In the genomic region with DNA sequence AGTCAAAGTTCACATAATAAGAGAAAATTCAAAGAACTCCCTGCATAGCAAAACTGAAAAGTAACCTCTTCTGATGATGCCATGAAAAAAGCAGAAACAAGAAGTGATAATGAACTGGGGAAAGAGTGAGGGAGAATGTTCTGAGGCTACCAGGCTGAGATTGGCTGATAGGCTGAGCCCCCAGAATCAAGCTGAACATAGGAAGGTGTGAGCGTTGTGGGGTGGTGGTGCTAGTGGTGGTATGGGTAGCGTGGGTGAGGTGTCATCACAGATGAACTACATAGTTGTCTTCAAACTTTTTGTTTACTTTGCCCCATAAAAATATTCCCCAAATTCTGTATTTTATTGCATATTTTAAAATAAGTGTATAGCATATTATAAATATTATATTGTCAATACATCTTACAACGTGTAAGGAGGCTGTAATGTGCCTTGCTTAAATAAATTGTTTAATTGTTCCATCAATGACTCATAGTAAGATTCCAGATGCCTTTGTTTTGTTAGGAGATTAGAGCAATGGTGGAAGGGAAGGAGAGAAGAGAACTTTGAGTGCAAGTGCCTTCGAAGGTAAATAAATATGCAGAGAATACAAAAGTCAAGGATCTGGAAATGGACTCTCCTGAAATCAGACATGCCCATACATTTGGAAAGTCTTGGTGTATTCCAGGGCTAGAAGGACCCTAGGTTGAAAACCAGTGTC, we compare ENCODE assay signal across 17 cellular contexts. TPM values are rescaled to one million over a fixed set of nuclear protein-coding genes. Genes with fewer than 3 reads are reported as not detected.
A peak's percentile ranks its signal among the peaks of the same experiment; 100 is the strongest.
DNase-seq lines count a peak whose midpoint lies in the region; ATAC-seq lines count a peak whose summit lies in the region.
"Had no signal": no experiment of that assay in that cellular context is flagged by ENCODE, and none has a peak within 500 bp of the region (broad histone marks: within the 10 kb centered on the region; RNA-seq: fewer than 3 reads in every experiment).

No MANE protein-coding gene starts in this region.

- H3K4me3 Mint-ChIP-seq in activated CD8-positive, alpha-beta memory T cell treated with anti-CD3 and anti-CD28 coated beads, Interleukin-2, amount 10 ng/mL, durations not matched to agents 7 days and 5 days: no peak overlapping the region
- H3K4me3 Mint-ChIP-seq in effector memory CD8-positive, alpha-beta T cell: peak overlapping the region; percentile 20 to 43

- H3K36me3 ChIP-seq in H7 (replicated peaks; ENCODE audit: control insufficient read depth, insufficient read depth, low read length): no peaks in the 10 kb centered on the region
- H3K36me3 ChIP-seq: HAP-1 had no signal

- no peaks in the 10 kb centered on the region for H3K27me3 ChIP-seq in H7 (ENCODE audit: control insufficient read depth, insufficient read depth, low read length)

- CTCF ChIA-PET in activated CD8-positive, alpha-beta memory T cell treated with anti-CD3 and anti-CD28 coated beads, Interleukin-2, amount 10 ng/mL, durations not matched to agents 7 days and 5 days (lab: Charles Lee): interaction anchor here (1.2 kb wide), 1 partner anchor 15 kb away, joined by 3 read pairs; no protein-coding TSS in a partner anchor

- DNase-seq in activated CD8-positive, alpha-beta memory T cell treated with anti-CD3 and anti-CD28 coated beads, Interleukin-2, amount 10 ng/mL, durations not matched to agents 7 days and 5 days: peak; percentile 46
- no peak for DNase-seq in activated CD8-positive, alpha-beta memory T cell treated with anti-CD3 and anti-CD28 coated beads for 24 hours
- peak; percentile 35 for DNase-seq in HCEC 1CT
- peak; percentile 47 to 50 (median 48) for DNase-seq in effector memory CD8-positive, alpha-beta T cell
- peak; percentile 52 for DNase-seq in pulmonary artery endothelial cell (ENCODE audit: low read depth, low spot score)
- no peak for DNase-seq in H7
- no peak for DNase-seq in DMS79 treated with DMSO at 0.1 percent for 48 hours (lab: John Stamatoyannopoulos, UW)
- DNase-seq: Caco-2, DMS79, Kasumi-1, NCI-H1105 treated with DMSO at 0.1 percent for 48 hours, NCI-H187 treated with DMSO at 0.1 percent for 48 hours, NCI-H2171, NCI-H446 treated with DMSO at 0.1 percent for 48 hours, NCI-H774 had no signal

- H3K4me1 Mint-ChIP-seq in activated CD8-positive, alpha-beta memory T cell treated with anti-CD3 and anti-CD28 coated beads, Interleukin-2, amount 10 ng/mL, durations not matched to agents 7 days and 5 days: peaks cover 12% of the 10 kb centered on the region
- peaks cover 14 to 24% of the 10 kb centered on the region in 2 donors for H3K4me1 Mint-ChIP-seq in effector memory CD8-positive, alpha-beta T cell (ENCODE audit: low read depth in 2 of 2)

- H3K9me3 Mint-ChIP-seq in activated CD8-positive, alpha-beta memory T cell treated with anti-CD3 and anti-CD28 coated beads, Interleukin-2, amount 10 ng/mL, durations not matched to agents 7 days and 5 days (ENCODE audit: low read depth): peaks cover 7% of the 10 kb centered on the region
- peaks cover 7 to 8% of the 10 kb centered on the region in 2 donors for H3K9me3 Mint-ChIP-seq in effector memory CD8-positive, alpha-beta T cell

- peaks cover 4% of the 10 kb centered on the region for H3K36me3 Mint-ChIP-seq in activated CD8-positive, alpha-beta memory T cell treated with anti-CD3 and anti-CD28 coated beads, Interleukin-2, amount 10 ng/mL, durations not matched to agents 7 days and 5 days
- H3K36me3 Mint-ChIP-seq in effector memory CD8-positive, alpha-beta T cell (ENCODE audit: insufficient read depth): peaks cover 3% of the 10 kb centered on the region

- no peaks in the 10 kb centered on the region for H3K27me3 Mint-ChIP-seq in activated CD8-positive, alpha-beta memory T cell treated with anti-CD3 and anti-CD28 coated beads, Interleukin-2, amount 10 ng/mL, durations not matched to agents 7 days and 5 days
- no peaks in the 10 kb centered on the region for H3K27me3 Mint-ChIP-seq in effector memory CD8-positive, alpha-beta T cell

- no peak overlapping the region for H3K27ac Mint-ChIP-seq in activated CD8-positive, alpha-beta memory T cell treated with anti-CD3 and anti-CD28 coated beads, Interleukin-2, amount 10 ng/mL, durations not matched to agents 7 days and 5 days
- peak overlapping the region; percentile 57 to 77 for H3K27ac Mint-ChIP-seq in effector memory CD8-positive, alpha-beta T cell

- H3K4me3 ChIP-seq in H7 (ENCODE audit: insufficient read depth, low read depth, low read length): no peak overlapping the region
- H3K4me3 ChIP-seq: HAP-1 had no signal

- no peak for ATAC-seq in activated CD8-positive, alpha-beta memory T cell treated with anti-CD3 and anti-CD28 coated beads, Interleukin-2, amount 10 ng/mL, durations not matched to agents 7 days and 5 days
- ATAC-seq in effector memory CD8-positive, alpha-beta T cell (replicated peaks): peak; percentile 100
- ATAC-seq in HG03354 (IDR thresholded peaks at IDR 0.05; ENCODE audit: poor library complexity, severe bottlenecking, unreplicated experiment): no peak

RNA-seq across cellular contexts. Expression of a gene that starts 15.8 kb away (rescaled TPM):
- 1 to 10 TPM in 1 of 2 experiments, under 1 TPM in 1; 0.33 to 1.4 TPM for total RNA-seq in activated CD8-positive, alpha-beta memory T cell treated with anti-CD3 and anti-CD28 coated beads, Interleukin-2, amount 10 ng/mL, durations not matched to agents 7 days and 5 days
- 10.0 and 26.2 TPM in 2 replicates for total RNA-seq in pulmonary artery endothelial cell
- not detected in 2 replicates for total RNA-seq in H7 (2014; rRNA removed; shearing (Covaris generic))

Comparison
In these comparisons a context has a peak if more than half of its experiments do, and no peak if none do; other contexts are left out.
1. DNase-seq: peak in activated CD8-positive, alpha-beta memory T cell treated with anti-CD3 and anti-CD28 coated beads, Interleukin-2, amount 10 ng/mL, durations not matched to agents 7 days and 5 days (single experiment), HCEC 1CT (single experiment), effector memory CD8-positive, alpha-beta T cell (3 of 3) and pulmonary artery endothelial cell (single experiment); none in activated CD8-positive, alpha-beta memory T cell treated with anti-CD3 and anti-CD28 coated beads for 24 hours (single experiment), H7 (single experiment) and DMS79 treated with DMSO at 0.1 percent for 48 hours (single experiment).